29 cellular contexts compared by ENCODE assay signal in genomic region chr3:149013726-149014125, GRCh38. TPM values are rescaled to one million over a fixed set of nuclear protein-coding genes. Genes with fewer than 3 reads are reported as not detected.
DNase-seq lines count a peak whose midpoint lies in the region; ATAC-seq, FAIRE-seq and TF ChIP-seq lines count a peak whose summit lies in the region.
"Had no signal": no experiment of that assay in that cellular context is flagged by ENCODE, and none has a peak within 500 bp of the region (broad histone marks: within the 10 kb centered on the region; RNA-seq: fewer than 3 reads in every experiment).

No MANE protein-coding gene starts in this region.

- H2BK15ac ChIP-seq in H1 (ENCODE audit: low read length) = 0 out of 2 replicates have a peak overlapping the region, but pooled peaks have one; percentile 54

- no peak overlapping the region for H2BK5ac ChIP-seq in H1 (ENCODE audit: low read depth, low read length)

- no peak for ATAC-seq in activated T-helper 17 cell treated with anti-CD3 and anti-CD28 coated beads, Interleukin-2, amount 50 U/mL, for 72 hours (replicated peaks)
- ATAC-seq in psoas muscle (no peak), GM19035 (IDR thresholded peaks at IDR 0.05; ENCODE audit: unreplicated experiment) (no peak)
- ATAC-seq: activated CD4-positive, CD25-positive, alpha-beta regulatory T cell treated with anti-CD3 and anti-CD28 coated beads, Interleukin-2, amount 50 U/mL, for 24 hours; activated T-cell treated with anti-CD3 and anti-CD28 coated beads, Interleukin-2, amount 50 U/mL, for 4 hours; gastroesophageal sphincter; HCT116; right lobe of liver had no signal

- H3K27ac Mint-ChIP-seq in activated T-helper 17 cell treated with anti-CD3 and anti-CD28 coated beads, Interleukin-2, amount 50 U/mL, for 72 hours = peak overlapping the region; percentile 25

- H3K9ac ChIP-seq in H1 (replicated peaks in 1 of 4; ENCODE audit: extremely low read depth in 1 of 4, low read depth in 3 of 4, low read length in 3 of 4) = no peak overlapping the region

- H3K4me2 ChIP-seq in H1 (ENCODE audit: insufficient read depth in 1 of 2, low read depth in 2 of 2, low read length in 2 of 2) = no peak overlapping the region

- DNase-seq in H1 (ENCODE audit: low read depth in 1 of 2, low spot score in 2 of 2) = no peak
- DNase-seq in psoas muscle = no peak
- no peak for DNase-seq in dermis blood vessel endothelial cell
- DNase-seq in stimulated activated CD4-positive, alpha-beta T cell treated with anti-CD3 and anti-CD28 coated beads, Interleukin-2, amount 100 ng/mL, for 24 hours = no peak
- DNase-seq in NCI-H2107 treated with DMSO at 0.1 percent for 48 hours (lab: John Stamatoyannopoulos, UW; ENCODE audit: unreplicated experiment) = no peak
- DNase-seq: 8988T; activated naive CD4-positive, alpha-beta T cell treated with anti-CD3 and anti-CD28 coated beads, Interleukin-2, amount 10 ng/mL, durations not matched to agents 7 days and 5 days; activated T-cell treated with anti-CD3 and anti-CD28 coated beads, Interleukin-2, amount 50 U/mL, for 4 hours; AML-193; anterior cingulate cortex; DND-41; esophagus squamous epithelium; hypothalamus; NCI-H2171; Peyer's patch; posterior cingulate gyrus; right lobe of liver; SIG-M5; stimulated activated CD4-positive, alpha-beta T cell treated with anti-CD3 and anti-CD28 coated beads, Interleukin-15, amount 100 ng/mL, for 24 hours; stomach; trophoblast cell had no signal

- H3K4me3 ChIP-seq in ACC112 (ENCODE audit: low read depth, low read length) (peak overlapping the region; percentile 59), H1 (ENCODE audit: extremely low read depth in 1 of 4, insufficient read depth in 2 of 4, low read depth in 3 of 4, low read length in 4 of 4) (no peak overlapping the region), psoas muscle (no peak overlapping the region)
- H3K4me3 ChIP-seq: esophagus squamous epithelium, gastroesophageal sphincter, Peyer's patch, right lobe of liver, stomach had no signal

- no peak for TF ChIP-seq RAD21 in H1 (IDR thresholded peaks at IDR 0.05 in 1 of 2, conservative IDR thresholded peaks at IDR 0.05 in 1 of 2; ENCODE audit: low read depth in 2 of 2, low read length in 2 of 2)

- no peak overlapping the region for H4K91ac ChIP-seq in H1 (replicated peaks; ENCODE audit: insufficient read length, low read length)

- no peak overlapping the region for H3K4ac ChIP-seq in H1 (replicated peaks; ENCODE audit: insufficient read length, low read depth, low read length)

- peaks cover 31% of the 10 kb centered on the region for H3K4me1 Mint-ChIP-seq in activated T-helper 17 cell treated with anti-CD3 and anti-CD28 coated beads, Interleukin-2, amount 50 U/mL, for 72 hours

- FAIRE-seq in H1 (lab: Jason Lieb, UNC) = no peak
- FAIRE-seq: islet of Langerhans had no signal

- H3K27me3 Mint-ChIP-seq in activated T-helper 17 cell treated with anti-CD3 and anti-CD28 coated beads, Interleukin-2, amount 50 U/mL, for 72 hours = no peaks in the 10 kb centered on the region
- H3K27me3 Mint-ChIP-seq: activated naive CD4-positive, alpha-beta T cell treated with anti-CD3 and anti-CD28 coated beads, Interleukin-2, amount 10 ng/mL, durations not matched to agents 7 days and 5 days had no signal

- H3K4me3 Mint-ChIP-seq in activated T-helper 17 cell treated with anti-CD3 and anti-CD28 coated beads, Interleukin-2, amount 50 U/mL, for 72 hours = no peak overlapping the region
- H3K4me3 Mint-ChIP-seq: activated naive CD4-positive, alpha-beta T cell treated with anti-CD3 and anti-CD28 coated beads, Interleukin-2, amount 10 ng/mL, durations not matched to agents 7 days and 5 days; activated T-cell treated with anti-CD3 and anti-CD28 coated beads, Interleukin-2, amount 50 U/mL, for 4 hours had no signal

- no peaks in the 10 kb centered on the region for H3K27me3 ChIP-seq in ACC112 (ENCODE audit: insufficient read depth, low read length)
- no peaks in the 10 kb centered on the region for H3K27me3 ChIP-seq in H1 (replicated peaks in 1 of 4; ENCODE audit: control insufficient read depth in 3 of 4, extremely low read depth in 1 of 4, insufficient read depth in 3 of 4, low read length in 3 of 4)
- H3K27me3 ChIP-seq in psoas muscle (ENCODE audit: insufficient read depth in 3 of 3, low read length in 2 of 3) = no peaks in the 10 kb centered on the region
- H3K27me3 ChIP-seq: esophagus squamous epithelium, gastroesophageal sphincter, Peyer's patch, right lobe of liver, stomach had no signal

- no peaks in the 10 kb centered on the region for H3K23me2 ChIP-seq in H1 (ENCODE audit: low read depth, low read length)

- POLR2A ChIA-PET in H1 (lab: Charles Lee; ENCODE audit: partially characterized antibody) = interaction anchor here (1.4 kb wide), 1 partner anchor 59 kb away, joined by 3 read pairs; no protein-coding TSS in a partner anchor

- H2AFZ ChIP-seq in ACC112 (ENCODE audit: low read length, unreplicated experiment) = peak overlapping the region; percentile 39
- H2AFZ ChIP-seq in H1 (ENCODE audit: low read length) = no peak overlapping the region

- H4K8ac ChIP-seq in H1 (ENCODE audit: extremely low read depth, insufficient read depth, low read length) = no peak overlapping the region

- H2BK12ac ChIP-seq in H1 (ENCODE audit: low read depth, low read length) = no peak overlapping the region

- H3K79me1 ChIP-seq in H1 (ENCODE audit: low read depth, low read length) = peaks cover 2% of the 10 kb centered on the region; the same call in 1 of the 2 replicates

- H2BK20ac ChIP-seq in H1 (ENCODE audit: low read length) = no peak overlapping the region

- H3K9me3 ChIP-seq in H1 (ENCODE audit: insufficient read depth in 2 of 2, low read depth in 1 of 2, low read length in 1 of 2) (no peaks in the 10 kb centered on the region), psoas muscle (no peaks in the 10 kb centered on the region)
- H3K9me3 ChIP-seq: esophagus squamous epithelium, gastroesophageal sphincter, Peyer's patch, right lobe of liver, stomach had no signal

- peaks cover 3% of the 10 kb centered on the region for H3K79me2 ChIP-seq in ACC112 (ENCODE audit: control insufficient read depth, insufficient read depth, low read length, unreplicated experiment)
- no peaks in the 10 kb centered on the region for H3K79me2 ChIP-seq in H1 (ENCODE audit: control insufficient read depth in 1 of 2, insufficient read depth in 2 of 2, low read length in 2 of 2)

- no peak for TF ChIP-seq CTCF in H1 (IDR thresholded peaks at IDR 0.05; ENCODE audit: control extremely low read depth in 1 of 3, insufficient read depth in 1 of 3, low read depth in 1 of 3, low read length in 3 of 3)
- TF ChIP-seq CTCF in psoas muscle (IDR thresholded peaks at IDR 0.05) = no peak

- no peak overlapping the region for H3K56ac ChIP-seq in H1 (replicated peaks; ENCODE audit: insufficient read length, low read depth, low read length)

- no peak overlapping the region for H4K5ac ChIP-seq in H1 (ENCODE audit: insufficient read length, low read depth, low read length)

- no peak overlapping the region for H2BK120ac ChIP-seq in H1 (replicated peaks; ENCODE audit: low read depth, low read length)

- H3K4me1 ChIP-seq in ACC112 (ENCODE audit: control insufficient read depth, insufficient read depth, low read length, unreplicated experiment) (peaks cover 39% of the 10 kb centered on the region), H1 (replicated peaks in 1 of 4; ENCODE audit: control insufficient read depth in 3 of 4, insufficient read depth in 4 of 4, low read length in 3 of 4) (peaks cover 0 to 5% (median 1%) of the 10 kb centered on the region in 4 experiments; a peak in 1 of 7 replicates), psoas muscle (peaks cover 77% of the 10 kb centered on the region)
- H3K4me1 ChIP-seq: right lobe of liver had no signal

- no peak for TF ChIP-seq POLR2A in H1 (IDR thresholded peaks at IDR 0.05; ENCODE audit: control extremely low read depth in 1 of 2, low read depth in 2 of 2, low read length in 2 of 2)

- TF ChIP-seq EP300 in H1 (IDR thresholded peaks at IDR 0.05; ENCODE audit: borderline replicate concordance in 1 of 2, low read depth in 2 of 2, low read length in 2 of 2) = no peak

- intact Hi-C loops in psoas muscle (cut with DNase I) = loop anchor here in 1 of 2 donors (5.0 kb wide), 1 partner anchor 56 kb away; no protein-coding TSS in a partner anchor

- CTCF ChIA-PET in H1 (lab: Charles Lee; ENCODE audit: partially characterized antibody) = no interaction called here

- H3K18ac ChIP-seq in H1 (ENCODE audit: extremely low read depth, low read length) = no peak overlapping the region

- H4K20me1 ChIP-seq in H1 (replicated peaks in 1 of 2; ENCODE audit: control insufficient read depth in 1 of 2, insufficient read depth in 2 of 2, low read length in 2 of 2) = no peaks in the 10 kb centered on the region

- H3K9me3 Mint-ChIP-seq in activated T-helper 17 cell treated with anti-CD3 and anti-CD28 coated beads, Interleukin-2, amount 50 U/mL, for 72 hours = no peaks in the 10 kb centered on the region
- H3K9me3 Mint-ChIP-seq: activated naive CD4-positive, alpha-beta T cell treated with anti-CD3 and anti-CD28 coated beads, Interleukin-2, amount 10 ng/mL, durations not matched to agents 7 days and 5 days; activated T-cell treated with anti-CD3 and anti-CD28 coated beads, Interleukin-2, amount 50 U/mL, for 4 hours had no signal

- peaks cover 74% of the 10 kb centered on the region for H3K36me3 Mint-ChIP-seq in activated T-helper 17 cell treated with anti-CD3 and anti-CD28 coated beads, Interleukin-2, amount 50 U/mL, for 72 hours (ENCODE audit: low read depth)

- no peak overlapping the region for H2AK5ac ChIP-seq in H1 (ENCODE audit: low read depth, low read length)

- H3K14ac ChIP-seq in H1 (ENCODE audit: insufficient read length) = no peak overlapping the region

- H3K36me3 ChIP-seq in ACC112 (ENCODE audit: insufficient read depth, low read length) = peaks cover 16% of the 10 kb centered on the region; the same call in 1 of the 2 replicates
- H3K36me3 ChIP-seq in H1 (ENCODE audit: control insufficient read depth in 2 of 4, insufficient read depth in 4 of 4, low read length in 3 of 4) = peaks cover 0 to 31% (median 7%) of the 10 kb centered on the region in 4 experiments; a peak in 4 of 8 replicates
- H3K36me3 ChIP-seq in psoas muscle (ENCODE audit: insufficient read depth in 1 of 2, low read depth in 1 of 2) = peaks cover 13 to 53% of the 10 kb centered on the region in 2 donors

- H3K23ac ChIP-seq in H1 (ENCODE audit: insufficient read length) = no peak overlapping the region

- H3K27ac ChIP-seq in ACC112 (ENCODE audit: low read depth, low read length) (peak overlapping the region; percentile 53), H1 (ENCODE audit: low read depth, low read length) (no peak overlapping the region), psoas muscle (peak overlapping the region; percentile 92)
- H3K27ac ChIP-seq: esophagus squamous epithelium, HL-60, Peyer's patch, right lobe of liver, stomach had no signal

- WGBS in H1 (ENCODE audit: extremely low coverage in 1 of 2, insufficient coverage in 1 of 2, insufficient read length in 1 of 2, insufficient replicate concordance in 2 of 2, low coverage in 1 of 2, low lambda C conversion rate in 2 of 2, missing lambda C conversion rate in 1 of 2), 2 experiments = 87% methylated on average over 6 of the region's 6 CpGs; no CpG with 5 or more reads in 1 of the 2 experiments
- WGBS in psoas muscle, 3 donors = 81 to 92% (median 82%) methylated on average over 6 of the region's 6 CpGs

RNA-seq across cellular contexts. Expression of gene GYG1, which starts 22.4 kb away (rescaled TPM):
- total RNA-seq in activated T-helper 17 cell treated with anti-CD3 and anti-CD28 coated beads, Interleukin-2, amount 50 U/mL, for 72 hours = 10 to 100 TPM; 17.1 to 37.4 TPM
- 31.0 and 34.2 TPM in 2 replicates for total RNA-seq in H1 (2021; fragmentation: NEBNext Ultra II Directional; extraction: Animal tissue kit (Norgen Biotek cat#: 25700))
- polyA plus RNA-seq in H1 (2011; rRNA removed) (14.4 and 19.4 TPM in 2 replicates), psoas muscle (100 to 1,000 TPM; 164 to 373 (median 338) TPM)
- polyA plus RNA-seq in H1 (2011; cell fraction: cytosol; rRNA removed) = 18.8 TPM
- 14.0 TPM for polyA plus RNA-seq in H1 (2011; cell fraction: nucleus; rRNA removed)
- 33.1 to 37.1 TPM (median 34.0 TPM) in 4 replicates for polyA plus RNA-seq in H1 (2012, experiment 1 of 2)
- polyA plus RNA-seq in H1 (2012, experiment 2 of 2) = 9.1 TPM
- 29.6 TPM for polyA plus RNA-seq in H1 (2013, experiment 1 of 2)
- polyA plus RNA-seq in H1 (2013, experiment 2 of 2) = 28.7 TPM
- polyA minus RNA-seq in H1 (2011; rRNA and poly(A)+ RNA removed) = 27.1 and 28.8 TPM in 2 replicates
- polyA minus RNA-seq in H1 (2011; cell fraction: cytosol; rRNA and poly(A)+ RNA removed) = 25.6 TPM
- polyA minus RNA-seq in H1 (2011; cell fraction: nucleus; rRNA and poly(A)+ RNA removed) = 30.7 TPM
- total RNA-seq in psoas muscle (100 to 1,000 TPM; 305 to 550 (median 419) TPM), dermis blood vessel endothelial cell (38.6 and 48.0 TPM in 2 replicates)
